22 cellular contexts compared by ENCODE assay signal in genomic region chr7:46613116-46613515, GRCh38.
DNase-seq lines count a peak whose midpoint lies in the region; ATAC-seq, FAIRE-seq and TF ChIP-seq lines count a peak whose summit lies in the region.
"Had no signal": no experiment of that assay in that cellular context is flagged by ENCODE, and none has a peak within 500 bp of the region (broad histone marks: within the 10 kb centered on the region; RNA-seq: fewer than 3 reads in every experiment).

No MANE protein-coding gene starts in this region.

- no peak overlapping the region for H3K4me3 Mint-ChIP-seq in mesothelial cell of epicardium
- H3K4me3 Mint-ChIP-seq: CD4-positive, CD25-positive, alpha-beta regulatory T cell; CD8-positive, alpha-beta memory T cell had no signal

- H3K36me3 ChIP-seq in GM12878 (ENCODE audit: control insufficient read depth in 2 of 2, insufficient read depth in 2 of 2, low read length in 1 of 2) (no peaks in the 10 kb centered on the region), esophagus muscularis mucosa (no peaks in the 10 kb centered on the region), Karpas-422 (ENCODE audit: insufficient read depth, low read length) (no peaks in the 10 kb centered on the region)
- H3K36me3 ChIP-seq: BE2C, HAP-1 had no signal

- TF ChIP-seq EP300 in GM12878 (IDR thresholded peaks at IDR 0.05; ENCODE audit: borderline replicate concordance in 1 of 2, control insufficient read depth in 1 of 2, low read depth in 2 of 2, low read length in 2 of 2) = no peak
- TF ChIP-seq EP300 in esophagus muscularis mucosa (IDR thresholded peaks at IDR 0.05) = no peak

- DNase-seq in GM12878 (ENCODE audit: low read depth, low spot score) = no peak
- DNase-seq in esophagus muscularis mucosa (ENCODE audit: extremely low spot score) = peak; percentile 53
- DNase-seq in mesothelial cell of epicardium (ENCODE audit: low spot score in 2 of 2, unreplicated experiment in 2 of 2) = no peak
- no peak for DNase-seq in Karpas-422
- no peak for DNase-seq in SK-N-DZ (ENCODE audit: low spot score)
- DNase-seq: ACHN; BE2C; C1 segment of cervical spinal cord; CD4-positive, CD25-positive, alpha-beta regulatory T cell; CD8-positive, alpha-beta memory T cell; COR-L47; DMS 273 treated with DMSO at 0.1 percent for 48 hours; DMS53; DND-41; EL; GM23248 had no signal

- H3K4me3 ChIP-seq in GM12878 = no peak overlapping the region
- no peak overlapping the region for H3K4me3 ChIP-seq in esophagus muscularis mucosa
- H3K4me3 ChIP-seq in Karpas-422 (ENCODE audit: low read length) = no peak overlapping the region
- H3K4me3 ChIP-seq: GM23248, HAP-1 had no signal

- TF ChIP-seq POLR2A in GM12878 (IDR thresholded peaks at IDR 0.05; ENCODE audit: low read depth, low read length) (no peak), esophagus muscularis mucosa (IDR thresholded peaks at IDR 0.05; ENCODE audit: low read depth) (no peak)

- H3K9me3 ChIP-seq in GM12878 (replicated peaks; ENCODE audit: control insufficient read depth, insufficient read depth, low read length) (no peaks in the 10 kb centered on the region), esophagus muscularis mucosa (no peaks in the 10 kb centered on the region), Karpas-422 (ENCODE audit: low read length) (no peaks in the 10 kb centered on the region)
- H3K9me3 ChIP-seq: BE2C, HAP-1 had no signal

- in situ Hi-C loops in GM12878 (cut with MboI) = no loop called here

- POLR2A ChIA-PET in GM12878 (lab: Charles Lee) = no interaction called here

- no TSS peak for BruUV-seq in GM12878 (replicated peaks; lab: Mats Ljungman, UMichigan)

- H3K27ac Mint-ChIP-seq in mesothelial cell of epicardium = peak overlapping the region; percentile 71
- H3K27ac Mint-ChIP-seq: CD4-positive, CD25-positive, alpha-beta regulatory T cell; CD8-positive, alpha-beta memory T cell had no signal

- intact Hi-C loops in GM12878 (cut with micrococcal nuclease; ENCODE audit: unreplicated experiment) = no loop called here
- intact Hi-C loops in esophagus muscularis mucosa (cut with DNase I) = no loop called here

- 31% methylated on average over 5 of the region's 5 CpGs for WGBS in GM12878 (ENCODE audit: insufficient coverage, insufficient replicate concordance, low lambda C conversion rate, missing lambda C conversion rate)
- 58% methylated on average over 5 of the region's 5 CpGs for WGBS in esophagus muscularis mucosa

- H3K27me3 ChIP-seq in GM12878 (replicated peaks in 1 of 2; ENCODE audit: control insufficient read depth in 2 of 2, insufficient read depth in 2 of 2, low read length in 1 of 2) = no peaks in the 10 kb centered on the region
- no peaks in the 10 kb centered on the region for H3K27me3 ChIP-seq in esophagus muscularis mucosa
- H3K27me3 ChIP-seq in Karpas-422 (ENCODE audit: low read length) = no peaks in the 10 kb centered on the region
- H3K27me3 ChIP-seq: BE2C had no signal

- no peaks in the 10 kb centered on the region for H3K36me3 Mint-ChIP-seq in mesothelial cell of epicardium
- H3K36me3 Mint-ChIP-seq: CD4-positive, CD25-positive, alpha-beta regulatory T cell; CD8-positive, alpha-beta memory T cell had no signal

- RAD21 ChIA-PET in GM12878 (lab: Charles Lee; ENCODE audit: unreplicated experiment) = interaction anchor here (0.8 kb wide), 1 partner anchor 15 kb away, joined by 3 read pairs; no protein-coding TSS in a partner anchor

- H3K4me1 ChIP-seq in GM12878 (ENCODE audit: control insufficient read depth, insufficient read depth, low read length) = no peaks in the 10 kb centered on the region
- H3K4me1 ChIP-seq in esophagus muscularis mucosa = peaks cover 7 to 18% (median 9%) of the 10 kb centered on the region in 4 donors
- no peaks in the 10 kb centered on the region for H3K4me1 ChIP-seq in Karpas-422 (ENCODE audit: low read length)
- H3K4me1 ChIP-seq: HAP-1 had no signal

- no peak overlapping the region for H3K4me2 ChIP-seq in GM12878 (ENCODE audit: control insufficient read depth, insufficient read depth)
- no peak overlapping the region for H3K4me2 ChIP-seq in Karpas-422 (ENCODE audit: low read depth, low read length, poor library complexity, severe bottlenecking)

- no peak for TF ChIP-seq CTCF in GM12878 (IDR thresholded peaks at IDR 0.05 in 2 of 3, conservative IDR thresholded peaks at IDR 0.05 in 1 of 3; ENCODE audit: control insufficient read depth in 2 of 3, extremely low read depth in 1 of 3, insufficient read depth in 1 of 3, low read depth in 3 of 3, low read length in 3 of 3)
- no peak for TF ChIP-seq CTCF in esophagus muscularis mucosa (IDR thresholded peaks at IDR 0.05)
- no peak for TF ChIP-seq CTCF in mesothelial cell of epicardium (IDR thresholded peaks at IDR 0.05; ENCODE audit: unreplicated experiment)

- ATAC-seq in GM12878 = no peak
- ATAC-seq in GM21576 (IDR thresholded peaks at IDR 0.05; ENCODE audit: unreplicated experiment) = no peak
- no peak for ATAC-seq in HG03439 (IDR thresholded peaks at IDR 0.05; ENCODE audit: unreplicated experiment)

- no peaks in the 10 kb centered on the region for H3K27me3 Mint-ChIP-seq in mesothelial cell of epicardium (ENCODE audit: low read depth)
- H3K27me3 Mint-ChIP-seq: CD4-positive, CD25-positive, alpha-beta regulatory T cell; CD8-positive, alpha-beta memory T cell had no signal

- H2AFZ ChIP-seq in GM12878 (ENCODE audit: control insufficient read depth, low read depth, low read length) (no peak overlapping the region), Karpas-422 (ENCODE audit: low read length) (no peak overlapping the region)
- H2AFZ ChIP-seq: GM23248 had no signal

- peaks cover 55% of the 10 kb centered on the region for H3K4me1 Mint-ChIP-seq in mesothelial cell of epicardium
- H3K4me1 Mint-ChIP-seq: CD4-positive, CD25-positive, alpha-beta regulatory T cell; CD8-positive, alpha-beta memory T cell had no signal

- CTCF ChIA-PET in GM12878 (lab: Yijun Ruan, JAX) = interaction anchor here (0.6 to 1.7 kb wide), 7 partner anchors 10 to 304 kb away, joined by 3 to 4 read pairs (median 3); no protein-coding TSS in a partner anchor

- no peak for TF ChIP-seq RAD21 in GM12878 (IDR thresholded peaks at IDR 0.05; ENCODE audit: insufficient read depth, low read depth, low read length)

- H4K20me1 ChIP-seq in GM12878 (ENCODE audit: control insufficient read depth, insufficient read depth) (no peaks in the 10 kb centered on the region), Karpas-422 (ENCODE audit: insufficient read depth, low read depth, low read length) (no peaks in the 10 kb centered on the region)

- H3K27ac ChIP-seq in GM12878 (ENCODE audit: control insufficient read depth, insufficient read depth) (no peak overlapping the region), esophagus muscularis mucosa (replicated peaks in 1 of 4) (no peak overlapping the region), Karpas-422 (ENCODE audit: low read length) (no peak overlapping the region)
- H3K27ac ChIP-seq: GM23248 had no signal

- SMC1A ChIA-PET in GM12878 (lab: Charles Lee; ENCODE audit: uncharacterized antibody, unreplicated experiment) = interaction anchor here (0.6 to 3.2 kb wide), 13 partner anchors 9 to 255 kb away, joined by 3 to 16 read pairs (median 4); no protein-coding TSS in a partner anchor

- H3K9ac ChIP-seq in GM12878 (ENCODE audit: control insufficient read depth, insufficient read depth, low read length) (no peak overlapping the region), Karpas-422 (ENCODE audit: low read length) (no peak overlapping the region)
- H3K9ac ChIP-seq: GM23248 had no signal

- peaks cover 5% of the 10 kb centered on the region for H3K9me3 Mint-ChIP-seq in mesothelial cell of epicardium

- H3K79me2 ChIP-seq in GM12878 (ENCODE audit: control insufficient read depth, insufficient read depth, low read length) (no peaks in the 10 kb centered on the region), Karpas-422 (ENCODE audit: low read length) (no peaks in the 10 kb centered on the region)

- H3K9me2 ChIP-seq in Karpas-422 (replicated peaks; ENCODE audit: insufficient read depth, low read length) = no peaks in the 10 kb centered on the region

- FAIRE-seq in GM12878 (lab: Jason Lieb, UNC) = no peak
- FAIRE-seq: A204.1, GM12891, GM19239 had no signal

TF ChIP-seq in GM12878, 131 proteins besides CTCF, POLR2A, EP300 and RAD21:
- TF ChIP-seq EGR1 (IDR thresholded peaks at IDR 0.05; ENCODE audit: borderline replicate concordance in 1 of 2, low read depth in 2 of 2, low read length in 2 of 2) = no peak
- TF ChIP-seq ATF7 (IDR thresholded peaks at IDR 0.05; ENCODE audit: low read depth) = 0 out of 2 replicates have a peak, but pooled peaks have one; percentile 34
